8 cellular contexts compared by ENCODE assay signal in the genomic region with DNA sequence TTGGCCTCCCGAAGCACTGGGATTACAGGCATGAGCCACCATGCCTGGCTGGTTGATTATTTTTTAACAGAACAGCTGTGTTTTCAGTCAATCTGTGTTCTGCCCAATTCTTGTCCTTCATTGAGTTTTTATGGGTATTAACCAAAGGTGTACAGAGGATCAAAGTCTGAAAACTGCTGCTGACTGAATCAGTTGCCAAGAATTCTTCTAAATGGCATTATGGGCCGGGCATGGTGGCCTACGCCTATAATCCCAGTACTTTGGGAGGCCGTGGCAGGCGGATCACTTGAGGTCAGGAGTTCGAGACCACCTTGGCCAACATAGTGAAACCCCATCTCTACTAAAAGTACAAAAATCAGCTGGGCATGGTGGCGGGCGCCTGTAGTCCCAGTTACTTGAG.
DNase-seq lines count a peak whose midpoint lies in the region; ATAC-seq, FAIRE-seq and TF ChIP-seq lines count a peak whose summit lies in the region.
"Not testable (repeated sequence)": the region's sequence is repeated elsewhere in the genome, so short reads cannot be mapped to it uniquely, and the experiment has no call there.

No MANE protein-coding gene starts in this region.

- not testable (repeated sequence) for H3K36me3 Mint-ChIP-seq in activated CD4-positive, alpha-beta T cell treated with anti-CD3 and anti-CD28 coated beads, Interleukin-2, amount 10 ng/mL, durations not matched to agents 24 days and 14 days (ENCODE audit: low read depth)

- ATAC-seq in left colon (peak; percentile 87), right lobe of liver (peak; percentile 72 to 84 (median 80)), mucosa of descending colon (peak; percentile 90)
- ATAC-seq in HepG2 = not testable (repeated sequence)

- not testable (repeated sequence) for BruUV-seq in HepG2 (replicated peaks; lab: Mats Ljungman, UMichigan)

- H2AFZ ChIP-seq in HepG2 (ENCODE audit: low read length); trophoblast cell (ENCODE audit: insufficient read depth, low read length, poor library complexity): not testable (repeated sequence)

- not testable (repeated sequence) for H4K20me1 ChIP-seq in HepG2 (ENCODE audit: insufficient read depth, low read length)

- not testable (repeated sequence) for H3K27me3 Mint-ChIP-seq in activated CD4-positive, alpha-beta T cell treated with anti-CD3 and anti-CD28 coated beads, Interleukin-2, amount 10 ng/mL, durations not matched to agents 24 days and 14 days

- in situ Hi-C loops in HepG2 (cut with HindIII; ENCODE audit: extremely low pct_ligation_motif_present, low pct_unique_long_range_greater_than_20kb) = not testable (repeated sequence)

- intact Hi-C loops in activated CD4-positive, alpha-beta T cell treated with anti-CD3 and anti-CD28 coated beads, Interleukin-2, amount 10 ng/mL, durations not matched to agents 24 days and 14 days (cut with micrococcal nuclease); left colon (cut with DNase I, micrococcal nuclease); HepG2 (cut with micrococcal nuclease; ENCODE audit: unreplicated experiment); right lobe of liver (cut with DNase I); thyroid gland (cut with DNase I): not testable (repeated sequence)
- intact Hi-C loops in mucosa of descending colon (cut with DNase I, micrococcal nuclease) = loop anchor here in 1 of 2 donors (10.0 kb wide), 1 partner anchor 47 kb away; no protein-coding TSS in a partner anchor

- H3K4me3 ChIP-seq in HepG2 (replicated peaks in 1 of 3; ENCODE audit: insufficient read depth in 1 of 3, low read depth in 2 of 3, low read length in 3 of 3); mucosa of descending colon; trophoblast cell (ENCODE audit: low read depth, low read length); thyroid gland (replicated peaks in 1 of 3): not testable (repeated sequence)
- H3K4me3 ChIP-seq in right lobe of liver = peak overlapping the region in 1 of 3 donors; percentile 6

- not testable (repeated sequence) for TF ChIP-seq CTCF in HepG2 (CRISPR knock-in tag; IDR thresholded peaks at IDR 0.05); right lobe of liver (IDR thresholded peaks at IDR 0.05); mucosa of descending colon (IDR thresholded peaks at IDR 0.05); thyroid gland (IDR thresholded peaks at IDR 0.05)

- peak overlapping the region; percentile 8 for H2BK12ac ChIP-seq in trophoblast cell (ENCODE audit: low read length)

- H3K27ac Mint-ChIP-seq in activated CD4-positive, alpha-beta T cell treated with anti-CD3 and anti-CD28 coated beads, Interleukin-2, amount 10 ng/mL, durations not matched to agents 24 days and 14 days = not testable (repeated sequence)

- H3K9ac ChIP-seq in HepG2 (ENCODE audit: insufficient read depth, low read depth, low read length); trophoblast cell (ENCODE audit: low read length): not testable (repeated sequence)

- peak overlapping the region; percentile 20 for H3K18ac ChIP-seq in trophoblast cell (ENCODE audit: low read length)

- H4K8ac ChIP-seq in trophoblast cell (ENCODE audit: low read depth, low read length) = not testable (repeated sequence)

- H3K27ac ChIP-seq in KOPT-K1 (ENCODE audit: low read depth, low read length, poor library complexity, severe bottlenecking) = peak overlapping the region; percentile 56
- not testable (repeated sequence) for H3K27ac ChIP-seq in HepG2 (ENCODE audit: extremely low read length, insufficient read depth, low read length); trophoblast cell (ENCODE audit: low read depth, low read length)
- peak overlapping the region in 1 of 3 donors; percentile 37 for H3K27ac ChIP-seq in right lobe of liver
- H3K27ac ChIP-seq in thyroid gland = peak overlapping the region; percentile 37 to 88 (median 78)

- WGBS in HepG2 (ENCODE audit: low lambda C conversion rate) = 92% methylated on average over 8 of the region's 8 CpGs
- 31% methylated on average over 3 of the region's 8 CpGs for WGBS in right lobe of liver (ENCODE audit: insufficient coverage, low coverage, low lambda C conversion rate, missing lambda C conversion rate)
- no CpG with 5 or more reads among the region's 8 CpGs for WGBS in trophoblast cell (ENCODE audit: extremely low coverage, insufficient coverage, insufficient read length)
- 94 to 99% methylated on average over 8 of the region's 8 CpGs for WGBS in thyroid gland, 2 donors

- H3K4me1 ChIP-seq in HepG2 (ENCODE audit: insufficient read depth, low read length) = peaks cover 27% of the 10 kb centered on the region
- peaks cover 0 to 22% (median 0%) of the 10 kb centered on the region in 4 donors for H3K4me1 ChIP-seq in right lobe of liver
- H3K4me1 ChIP-seq in mucosa of descending colon (ENCODE audit: low read depth) = peaks cover 19% of the 10 kb centered on the region
- H3K4me1 ChIP-seq in trophoblast cell (ENCODE audit: control insufficient read depth in 1 of 2, insufficient read depth in 2 of 2, low read length in 2 of 2) = peaks cover 33 to 38% of the 10 kb centered on the region in 2 experiments
- peaks cover 78 to 79% of the 10 kb centered on the region in 2 donors for H3K4me1 ChIP-seq in thyroid gland

- not testable (repeated sequence) for H3K4me3 Mint-ChIP-seq in activated CD4-positive, alpha-beta T cell treated with anti-CD3 and anti-CD28 coated beads, Interleukin-2, amount 10 ng/mL, durations not matched to agents 24 days and 14 days

- POLR2A ChIA-PET in HepG2 (lab: Yijun Ruan, JAX) = not testable (repeated sequence)

- H3K9me3 ChIP-seq in KOPT-K1 (ENCODE audit: insufficient read depth, low read length, poor library complexity, severe bottlenecking); HepG2 (ENCODE audit: low read length); right lobe of liver; mucosa of descending colon; trophoblast cell (ENCODE audit: insufficient read depth, low read depth, low read length); thyroid gland: not testable (repeated sequence)

- not testable (repeated sequence) for H3K27me3 ChIP-seq in HepG2 (ENCODE audit: control insufficient read depth in 1 of 2, insufficient read depth in 2 of 2, low read length in 2 of 2); right lobe of liver; trophoblast cell (ENCODE audit: insufficient read depth, low read length); thyroid gland

- TF ChIP-seq POLR2A in HepG2 (IDR thresholded peaks at IDR 0.05; ENCODE audit: insufficient read depth in 1 of 2, low read depth in 2 of 2, low read length in 2 of 2); right lobe of liver (IDR thresholded peaks at IDR 0.05); thyroid gland (IDR thresholded peaks at IDR 0.05): not testable (repeated sequence)

- H3K9me3 Mint-ChIP-seq in activated CD4-positive, alpha-beta T cell treated with anti-CD3 and anti-CD28 coated beads, Interleukin-2, amount 10 ng/mL, durations not matched to agents 24 days and 14 days = not testable (repeated sequence)

- H4K91ac ChIP-seq in trophoblast cell (ENCODE audit: low read depth, low read length) = peak overlapping the region; percentile 39

- TF ChIP-seq RAD21 in HepG2 (CRISPR knock-in tag; IDR thresholded peaks at IDR 0.05) = not testable (repeated sequence)

- 0 out of 2 replicates have a peak, but pooled peaks cover 15% of the 10 kb centered on the region for H3K36me3 ChIP-seq in KOPT-K1 (ENCODE audit: insufficient read depth, low read length)
- H3K36me3 ChIP-seq in HepG2 (replicated peaks in 1 of 2; ENCODE audit: control insufficient read depth in 1 of 2, insufficient read depth in 2 of 2, low read length in 2 of 2); right lobe of liver; mucosa of descending colon (ENCODE audit: low read depth); trophoblast cell (ENCODE audit: control insufficient read depth in 1 of 2, insufficient read depth in 2 of 2, low read length in 2 of 2); thyroid gland: not testable (repeated sequence)

- peaks cover 33% of the 10 kb centered on the region for H3K79me1 ChIP-seq in trophoblast cell (ENCODE audit: low read length)

- H2BK5ac ChIP-seq in trophoblast cell (ENCODE audit: low read depth, low read length, poor library complexity) = not testable (repeated sequence)

- H3K4me1 Mint-ChIP-seq in activated CD4-positive, alpha-beta T cell treated with anti-CD3 and anti-CD28 coated beads, Interleukin-2, amount 10 ng/mL, durations not matched to agents 24 days and 14 days = peaks cover 19% of the 10 kb centered on the region

- FAIRE-seq in HepG2 (lab: Jason Lieb, UNC) = not testable (repeated sequence)

- not testable (repeated sequence) for TF ChIP-seq EP300 in HepG2 (IDR thresholded peaks at IDR 0.05; ENCODE audit: low read depth in 2 of 2, low read length in 2 of 2); HepG2 (CRISPR knock-in tag; IDR thresholded peaks at IDR 0.05; ENCODE audit: borderline replicate concordance)

- peak overlapping the region; percentile 52 for H3K4ac ChIP-seq in trophoblast cell (ENCODE audit: low read depth, low read length)

- H3K79me2 ChIP-seq in HepG2 (ENCODE audit: insufficient read depth, low read length); trophoblast cell (ENCODE audit: control insufficient read depth, insufficient read depth, low read length, poor library complexity): not testable (repeated sequence)

- peak overlapping the region; percentile 2 for H2BK120ac ChIP-seq in trophoblast cell (ENCODE audit: insufficient read depth, low read length, poor library complexity)

- H3K14ac ChIP-seq in trophoblast cell (ENCODE audit: low read length) = not testable (repeated sequence)

- H2AK5ac ChIP-seq in trophoblast cell (ENCODE audit: low read length) = not testable (repeated sequence)

- not testable (repeated sequence) for H4K12ac ChIP-seq in trophoblast cell (ENCODE audit: low read depth, low read length)

- not testable (repeated sequence) for H3K23ac ChIP-seq in trophoblast cell (ENCODE audit: low read length)

- peak; percentile 40 for DNase-seq in activated CD4-positive, alpha-beta T cell treated with anti-CD3 and anti-CD28 coated beads, Interleukin-2, amount 10 ng/mL, durations not matched to agents 24 days and 14 days
- DNase-seq in left colon (peak; percentile 57 to 68), mucosa of descending colon (peak; percentile 64 to 73 (median 66))
- DNase-seq in HepG2 (ENCODE audit: low spot score); right lobe of liver; trophoblast cell; thyroid gland: not testable (repeated sequence)

- CTCF ChIA-PET in HepG2 (lab: Yijun Ruan, JAX; ENCODE audit: low intra/inter-chr PET ratio, low total read pairs) = not testable (repeated sequence)

- not testable (repeated sequence) for H3K4me2 ChIP-seq in HepG2 (ENCODE audit: low read depth, low read length); trophoblast cell (ENCODE audit: low read length)
